Comparison of ENCODE assay signal across 25 cellular contexts in the genomic region with DNA sequence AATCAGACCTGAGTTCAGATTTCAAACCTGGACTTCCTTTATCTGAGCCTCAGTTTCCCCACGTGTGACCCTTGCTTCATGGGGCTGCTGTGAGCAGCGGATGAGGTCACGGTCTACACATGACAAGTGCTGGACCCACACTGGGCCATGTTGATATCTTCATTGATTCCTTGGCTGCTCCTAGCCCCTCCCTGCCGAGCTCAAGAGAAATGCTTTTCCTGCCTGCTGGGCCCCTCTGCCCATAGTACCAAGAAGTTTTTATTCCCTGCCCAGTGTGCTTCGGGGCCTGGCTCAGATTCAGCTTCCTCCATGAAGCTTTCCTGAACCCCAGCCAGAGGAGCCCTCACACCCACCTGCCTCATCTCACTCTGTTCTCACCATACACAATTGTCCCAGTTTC.
"Had no signal": no experiment of that assay in that cellular context is flagged by ENCODE, and none has a peak within 500 bp of the region (broad histone marks: within the 10 kb centered on the region; RNA-seq: fewer than 3 reads in every experiment).

No MANE protein-coding gene starts in this region.

- H3K4me1 ChIP-seq: lower lobe of right lung, neural progenitor cell, right lobe of liver, stomach, testis, thyroid gland, transverse colon had no signal

- DNase-seq: heart left ventricle; hypothalamus; immature natural killer cell; lower lobe of right lung; mammary epithelial cell; mesenchymal stem cell; naive B cell; natural killer cell; nephron progenitor cell; occipital lobe; right lobe of liver; stimulated activated CD4-positive, alpha-beta T cell treated with anti-CD3 and anti-CD28 coated beads, Interleukin-1b, Interleukin-23, amount 100 ng/mL, for 48 hours; stimulated activated CD4-positive, alpha-beta T cell treated with anti-CD3 and anti-CD28 coated beads, Interleukin-2, amount 100 ng/mL, for 48 hours; stimulated activated naive B cell treated with anti-CD40 and anti-IgM and Interleukin-4, amounts not matched to agents 10 μg/mL and 1 μg/mL and 100 μg/mL, for 72 hours; stimulated activated naive CD8-positive, alpha-beta T cell treated with anti-CD3 and anti-CD28 coated beads, Interleukin-15, Interleukin-2, amounts not matched to agents 100 U/mL and 50 U/mL, for 24 hours; stomach; testis; thyroid gland; transverse colon; upper lobe of left lung had no signal

- H3K9me3 ChIP-seq: neutrophil, ovary, right lobe of liver, testis, thyroid gland, transverse colon had no signal

- H3K36me3 ChIP-seq: heart left ventricle, lower lobe of right lung, neural progenitor cell, neutrophil, ovary, right atrium auricular region, right lobe of liver, stomach, thyroid gland, transverse colon, upper lobe of left lung had no signal

- ATAC-seq: natural killer cell; right lobe of liver; stimulated activated naive B cell treated with anti-CD40 and anti-IgM and Interleukin-4, amounts not matched to agents 10 μg/mL and 1 μg/mL and 100 μg/mL, for 72 hours; stimulated activated naive CD8-positive, alpha-beta T cell treated with anti-CD3 and anti-CD28 coated beads, Interleukin-15, Interleukin-2, amounts not matched to agents 100 U/mL and 50 U/mL, for 24 hours had no signal

- H3K4me3 ChIP-seq: heart left ventricle, lower lobe of right lung, neural progenitor cell, ovary, right atrium auricular region, right lobe of liver, smooth muscle cell, stomach, testis, thyroid gland, transverse colon, upper lobe of left lung had no signal

- H3K27me3 ChIP-seq: neural progenitor cell, ovary, right atrium auricular region, right lobe of liver, testis, thyroid gland, upper lobe of left lung had no signal

- H3K27ac ChIP-seq: heart left ventricle, lower lobe of right lung, neural progenitor cell, neutrophil, ovary, right lobe of liver, testis, thyroid gland, transverse colon had no signal
